Comparison of ENCODE assay signal across 13 cellular contexts in genomic region chr6:128511518-128511917, GRCh38. TPM values are rescaled to one million over a fixed set of nuclear protein-coding genes. Genes with fewer than 3 reads are reported as not detected.
DNase-seq lines count a peak whose midpoint lies in the region; ATAC-seq, FAIRE-seq and TF ChIP-seq lines count a peak whose summit lies in the region.
"Had no signal": no experiment of that assay in that cellular context is flagged by ENCODE, and none has a peak within 500 bp of the region (broad histone marks: within the 10 kb centered on the region; RNA-seq: fewer than 3 reads in every experiment).

No MANE protein-coding gene starts in this region.

- no peak for TF ChIP-seq RAD21 in HepG2 (CRISPR knock-in tag; IDR thresholded peaks at IDR 0.05)

- ATAC-seq in GM18858 (IDR thresholded peaks at IDR 0.05; ENCODE audit: unreplicated experiment) = peak; percentile 37
- ATAC-seq in HG02759 (IDR thresholded peaks at IDR 0.05; ENCODE audit: unreplicated experiment) = peak; percentile 71
- no peak for ATAC-seq in HepG2

- TF ChIP-seq CTCF in RWPE1 (conservative IDR thresholded peaks at IDR 0.05; ENCODE audit: low read depth) (no peak), HepG2 (CRISPR knock-in tag; IDR thresholded peaks at IDR 0.05) (no peak)

- H3K4me2 ChIP-seq in HepG2 (ENCODE audit: low read depth, low read length) = peak overlapping the region; percentile 23; the same call in 1 of the 2 replicates

- H3K9ac ChIP-seq in HepG2 (ENCODE audit: insufficient read depth, low read depth, low read length) = 0 out of 2 replicates have a peak overlapping the region, but pooled peaks have one; percentile 1

- POLR2A ChIA-PET in RWPE1 (lab: Yijun Ruan, JAX; ENCODE audit: low non-redundant PET) = no interaction called here
- POLR2A ChIA-PET in HepG2 (lab: Yijun Ruan, JAX) = interaction anchor here (1.4 to 2.8 kb wide), 2 partner anchors 9 to 12 kb away, joined by 5 to 19 read pairs; partner anchors contain the start of gene PTPRK

- H3K4me1 ChIP-seq in HepG2 (ENCODE audit: insufficient read depth, low read length) = peaks cover 96% of the 10 kb centered on the region
- no peaks in the 10 kb centered on the region for H3K4me1 ChIP-seq in effector memory CD4-positive, alpha-beta T cell (ENCODE audit: control insufficient read depth, insufficient read depth, low read length, poor library complexity, severe bottlenecking)
- H3K4me1 ChIP-seq: adrenal gland had no signal

- 40% methylated on average over 4 of the region's 4 CpGs for WGBS in HepG2 (ENCODE audit: low lambda C conversion rate)

- H3K79me2 ChIP-seq in HepG2 (ENCODE audit: insufficient read depth, low read length) = peaks cover 86% of the 10 kb centered on the region

- H3K9me3 ChIP-seq in HepG2 (ENCODE audit: low read length) = no peaks in the 10 kb centered on the region
- no peaks in the 10 kb centered on the region for H3K9me3 ChIP-seq in effector memory CD4-positive, alpha-beta T cell (ENCODE audit: control insufficient read depth, low read length)
- H3K9me3 ChIP-seq: adrenal gland had no signal

- H3K4me3 ChIP-seq in HepG2 (replicated peaks in 1 of 3; ENCODE audit: insufficient read depth in 1 of 3, low read depth in 2 of 3, low read length in 3 of 3) = no peak overlapping the region
- no peak overlapping the region for H3K4me3 ChIP-seq in effector memory CD4-positive, alpha-beta T cell (ENCODE audit: insufficient read depth, low read depth, low read length, poor library complexity, severe bottlenecking)
- H3K4me3 ChIP-seq: adrenal gland had no signal

- TF ChIP-seq EP300 in HepG2 (IDR thresholded peaks at IDR 0.05; ENCODE audit: low read depth in 2 of 2, low read length in 2 of 2) (0 out of 4 replicates have a peak, but pooled peaks of 1 of the 2 experiments have one; percentile 4), HepG2 (CRISPR knock-in tag; IDR thresholded peaks at IDR 0.05; ENCODE audit: borderline replicate concordance) (no peak)

- peak; percentile 78 for DNase-seq in RWPE1 (ENCODE audit: low spot score)
- DNase-seq in HepG2 (ENCODE audit: low spot score) = no peak
- DNase-seq in hepatic stellate cell (ENCODE audit: low spot score) = no peak
- DNase-seq in SW 1271 (lab: John Stamatoyannopoulos, UW) = no peak
- no peak for DNase-seq in effector memory CD4-positive, alpha-beta T cell
- DNase-seq in activated CD4-positive, alpha-beta T cell treated with anti-CD3 and anti-CD28 coated beads, Interleukin-2, amount 50 U/mL, for 48 hours = no peak
- DNase-seq: adrenal gland; CD4-positive, alpha-beta T cell; NCI-H345; trophoblast cell had no signal

- H3K27ac ChIP-seq in RWPE1 (peak overlapping the region; percentile 52), HepG2 (ENCODE audit: extremely low read length, insufficient read depth, low read length) (peak overlapping the region; percentile 17)
- no peak overlapping the region for H3K27ac ChIP-seq in effector memory CD4-positive, alpha-beta T cell (ENCODE audit: insufficient read depth, low read length, poor library complexity, severe bottlenecking)
- H3K27ac ChIP-seq: adrenal gland had no signal

- intact Hi-C loops in HepG2 (cut with micrococcal nuclease; ENCODE audit: unreplicated experiment) = loop anchor here (10.0 kb wide), 1 partner anchor 507 kb away; no protein-coding TSS in a partner anchor

- H3K36me3 ChIP-seq in HepG2 (replicated peaks in 1 of 2; ENCODE audit: control insufficient read depth in 1 of 2, insufficient read depth in 2 of 2, low read length in 2 of 2) = no peaks in the 10 kb centered on the region; a peak in 1 of 5 replicates
- no peaks in the 10 kb centered on the region for H3K36me3 ChIP-seq in effector memory CD4-positive, alpha-beta T cell (ENCODE audit: control insufficient read depth, insufficient read depth, low read length)
- H3K36me3 ChIP-seq: adrenal gland had no signal

- in situ Hi-C loops in HepG2 (cut with HindIII; ENCODE audit: extremely low pct_ligation_motif_present, low pct_unique_long_range_greater_than_20kb) = no loop called here

- TF ChIP-seq POLR2A in HepG2 (IDR thresholded peaks at IDR 0.05; ENCODE audit: insufficient read depth in 1 of 2, low read depth in 2 of 2, low read length in 2 of 2) = no peak

- FAIRE-seq in HepG2 (lab: Jason Lieb, UNC) = no peak
- FAIRE-seq: TTC549 had no signal

- H2AFZ ChIP-seq in HepG2 (ENCODE audit: low read length) = no peak overlapping the region

- peaks cover 3% of the 10 kb centered on the region; the same call in 1 of the 2 replicates for H4K20me1 ChIP-seq in HepG2 (ENCODE audit: insufficient read depth, low read length)

- no TSS peak for BruUV-seq in HepG2 (replicated peaks; lab: Mats Ljungman, UMichigan)

- H3K27me3 ChIP-seq in HepG2 (ENCODE audit: control insufficient read depth in 1 of 2, insufficient read depth in 2 of 2, low read length in 2 of 2) = no peaks in the 10 kb centered on the region
- H3K27me3 ChIP-seq in effector memory CD4-positive, alpha-beta T cell (replicated peaks; ENCODE audit: control insufficient read depth, insufficient read depth, low read length, poor library complexity, severe bottlenecking) = no peaks in the 10 kb centered on the region
- H3K27me3 ChIP-seq: adrenal gland had no signal

- CTCF ChIA-PET in RWPE1 (lab: Yijun Ruan, JAX) (interaction anchor here (0.7 kb wide), 1 partner anchor 424 kb away, joined by 4 read pairs; no protein-coding TSS in a partner anchor), HepG2 (lab: Yijun Ruan, JAX; ENCODE audit: low intra/inter-chr PET ratio, low total read pairs) (no interaction called here)

TF ChIP-seq in HepG2, 621 proteins besides CTCF, POLR2A, EP300 and RAD21:
- peak; percentile 86; the same call in 1 of the 2 replicates for TF ChIP-seq ZNF652 (CRISPR knock-in tag; IDR thresholded peaks at IDR 0.05; ENCODE audit: borderline replicate concordance, low read depth)
- TF ChIP-seq SAP130 (CRISPR knock-in tag; IDR thresholded peaks at IDR 0.05; ENCODE audit: low read depth) = 0 out of 2 replicates have a peak, but pooled peaks have one; percentile 14
- TF ChIP-seq E2F5 (CRISPR knock-in tag; conservative IDR thresholded peaks at IDR 0.05) = no peak
- TF ChIP-seq FOSL2 (CRISPR knock-in tag; IDR thresholded peaks at IDR 0.05) = 0 out of 2 replicates have a peak, but pooled peaks have one; percentile 54
- TF ChIP-seq MIER3 (CRISPR knock-in tag; IDR thresholded peaks at IDR 0.05; ENCODE audit: borderline replicate concordance) = 0 out of 2 replicates have a peak, but pooled peaks have one; percentile 18
- TF ChIP-seq PHF5A (CRISPR knock-in tag; IDR thresholded peaks at IDR 0.05; ENCODE audit: low read depth, unreplicated experiment) = no peak
- TF ChIP-seq THAP11 (CRISPR knock-in tag; IDR thresholded peaks at IDR 0.05) = 0 out of 2 replicates have a peak, but pooled peaks have one; percentile 18
- TF ChIP-seq DNMT1 (CRISPR knock-in tag; IDR thresholded peaks at IDR 0.05) = no peak
- TF ChIP-seq ZMYM4 (CRISPR knock-in tag; IDR thresholded peaks at IDR 0.05) = 0 out of 2 replicates have a peak, but pooled peaks have one; percentile 30
- peak; percentile 29 for TF ChIP-seq ASH2L (IDR thresholded peaks at IDR 0.05; ENCODE audit: insufficient read length, low read depth, low read length)
- TF ChIP-seq GATAD2A (CRISPR knock-in tag; IDR thresholded peaks at IDR 0.05) = peak; percentile 28; the same call in 1 of the 2 replicates
- TF ChIP-seq LCORL (IDR thresholded peaks at IDR 0.05) = no peak
- TF ChIP-seq LCORL (CRISPR knock-in tag; IDR thresholded peaks at IDR 0.05) = 0 out of 2 replicates have a peak, but pooled peaks have one; percentile 18
- TF ChIP-seq ZIK1 (CRISPR knock-in tag; IDR thresholded peaks at IDR 0.05; ENCODE audit: borderline replicate concordance, low read depth) = no peak
TF ChIP-seq in HepG2: peak in this region for 9.

RNA-seq across cellular contexts. Expression of gene PTPRK, which starts 8.9 kb away (rescaled TPM):
- 52.4 and 98.3 TPM in 2 replicates for total RNA-seq in HepG2 (2016; rRNA removed; fragmentation: Illumina TruSeq; extraction: Trizol)
- 29.7 and 32.9 TPM in 2 replicates for total RNA-seq in HepG2 (2016; cell fraction: cytosol; rRNA removed; fragmentation: Illumina TruSeq; extraction: Trizol; ENCODE audit: low read depth)
- 47.0 and 86.4 TPM in 2 replicates for total RNA-seq in HepG2 (2016; cell fraction: insoluble cytoplasmic fraction; rRNA removed; fragmentation: Illumina TruSeq; extraction: Trizol)
- total RNA-seq in HepG2 (2016; cell fraction: membrane; rRNA removed; fragmentation: Illumina TruSeq; extraction: Trizol) = 36.9 and 39.5 TPM in 2 replicates
- 243 and 259 TPM in 2 replicates for total RNA-seq in HepG2 (2016; cell fraction: nucleus; rRNA removed; fragmentation: Illumina TruSeq; extraction: Trizol)
- polyA plus RNA-seq in HepG2 (2011; rRNA removed) = 40.0 and 43.6 TPM in 2 replicates
- 26.4 and 36.1 TPM in 2 replicates for polyA plus RNA-seq in HepG2 (2011; cell fraction: cytosol; rRNA removed)
- polyA plus RNA-seq in HepG2 (2011; cell fraction: nucleus; rRNA removed) = 57.3 and 62.4 TPM in 2 replicates
- polyA plus RNA-seq in HepG2 (2012) = 74.2 and 81.5 TPM in 2 replicates
- polyA plus RNA-seq in HepG2 (2016; cell fraction: cytosol; fragmentation: Illumina TruSeq; extraction: Trizol; ENCODE audit: low read depth) = 14.1 and 16.7 TPM in 2 replicates
- polyA plus RNA-seq in HepG2 (2016; cell fraction: insoluble cytoplasmic fraction; fragmentation: Illumina TruSeq; extraction: Trizol; ENCODE audit: low read depth) = 36.4 and 38.2 TPM in 2 replicates
- polyA plus RNA-seq in HepG2 (2016; cell fraction: membrane; fragmentation: Illumina TruSeq; extraction: Trizol; ENCODE audit: low read depth) = 17.6 and 19.0 TPM in 2 replicates
- polyA plus RNA-seq in HepG2 (2016; cell fraction: nucleus; fragmentation: Illumina TruSeq; extraction: Trizol; ENCODE audit: insufficient read depth, low read depth) = 68.4 and 81.3 TPM in 2 replicates
- polyA minus RNA-seq in HepG2 (2011; rRNA and poly(A)+ RNA removed; ENCODE audit: low replicate concordance) = 19.5 and 154 TPM in 2 replicates
- polyA minus RNA-seq in HepG2 (2011; cell fraction: cytosol; rRNA and poly(A)+ RNA removed) = 69.6 and 97.5 TPM in 2 replicates
- 726 and 816 TPM in 2 replicates for polyA minus RNA-seq in HepG2 (2011; cell fraction: nucleus; rRNA and poly(A)+ RNA removed)
